14 cellular contexts compared by ENCODE assay signal in the genomic region with DNA sequence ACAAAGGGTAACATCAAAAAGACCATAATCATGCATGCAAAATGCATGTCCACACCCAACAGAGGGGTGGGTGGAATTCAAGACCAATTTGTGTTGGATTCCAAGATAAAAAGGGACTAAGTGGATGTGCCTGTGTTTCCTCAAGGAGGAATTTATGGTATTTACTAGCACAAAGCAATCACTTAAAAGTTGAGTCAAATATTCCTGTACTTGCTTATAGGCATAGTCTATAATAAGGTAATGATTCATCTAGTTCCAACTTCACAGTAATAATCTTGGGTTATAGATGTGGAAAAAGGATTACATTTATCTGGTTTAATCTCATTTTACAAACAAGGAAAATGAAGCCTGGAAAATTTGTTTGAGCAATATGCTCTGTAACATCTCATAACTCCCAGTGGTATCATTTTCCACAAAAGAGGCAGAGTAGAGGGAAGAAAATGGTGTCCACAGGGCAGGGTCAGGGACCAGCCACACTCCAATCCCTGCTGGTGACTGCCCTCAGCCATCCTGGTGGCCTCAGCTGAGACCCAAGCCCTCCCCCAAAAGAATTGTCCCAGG.
A peak's percentile ranks its signal among the peaks of the same experiment; 100 is the strongest.
DNase-seq lines count a peak whose midpoint lies in the region; ATAC-seq and TF ChIP-seq lines count a peak whose summit lies in the region.
"Had no signal": no experiment of that assay in that cellular context is flagged by ENCODE, and none has a peak within 500 bp of the region (broad histone marks: within the 10 kb centered on the region; RNA-seq: fewer than 3 reads in every experiment).

No MANE protein-coding gene starts in this region.

- H3K27me3 ChIP-seq in PC-3 (ENCODE audit: low read length) = no peaks in the 10 kb centered on the region
- H3K27me3 ChIP-seq in psoas muscle (ENCODE audit: insufficient read depth in 3 of 3, low read length in 2 of 3) = no peaks in the 10 kb centered on the region
- H3K27me3 ChIP-seq: breast epithelium, ovary had no signal

- no peaks in the 10 kb centered on the region for H3K9me3 ChIP-seq in PC-3 (ENCODE audit: low read length)
- H3K9me3 ChIP-seq in psoas muscle = no peaks in the 10 kb centered on the region
- H3K9me3 ChIP-seq: breast epithelium, ovary had no signal

- ATAC-seq in PC-3 = peak; percentile 53
- no peak for ATAC-seq in psoas muscle
- ATAC-seq in GM18873 (IDR thresholded peaks at IDR 0.05; ENCODE audit: low FRiP score, unreplicated experiment) = no peak
- ATAC-seq in HG03442 (IDR thresholded peaks at IDR 0.05; ENCODE audit: unreplicated experiment) = no peak
- ATAC-seq: CD8-positive, alpha-beta T cell had no signal

- CTCF ChIA-PET in PC-3 (lab: Charles Lee) = no interaction called here

- H4K20me1 ChIP-seq in PC-3 (ENCODE audit: low read length) = no peaks in the 10 kb centered on the region

- BruUV-seq in PC-3 (replicated peaks; lab: Mats Ljungman, UMichigan) = no TSS peak

- intact Hi-C loops in PC-3 (cut with micrococcal nuclease) (no loop called here), psoas muscle (cut with DNase I) (no loop called here)

- DNase-seq in EL = peak; percentile 78
- peak; percentile 81 for DNase-seq in PC-3
- peak; percentile 37 for DNase-seq in dermis blood vessel endothelial cell
- DNase-seq in renal cortical epithelial cell (ENCODE audit: low read depth) = peak; percentile 58
- DNase-seq in psoas muscle = no peak
- DNase-seq in activated T-cell treated with anti-CD3 and anti-CD28 coated beads, Interleukin-2, amount 50 U/mL, for 48 hours = no peak
- DNase-seq: activated CD4-positive, alpha-beta T cell treated with anti-CD3 and anti-CD28 coated beads, Interleukin-2, amount 50 U/mL, for 1 hour; CD8-positive, alpha-beta T cell; OCI-M1; ovary; T-helper 2 cell had no signal

- peak overlapping the region; percentile 33 for H3K4me2 ChIP-seq in PC-3 (ENCODE audit: low read length)

- H3K4me1 ChIP-seq in PC-3 (ENCODE audit: insufficient read depth, low read length) (peaks cover 72% of the 10 kb centered on the region), psoas muscle (peaks cover 14% of the 10 kb centered on the region)
- H3K4me1 ChIP-seq: breast epithelium had no signal

- TF ChIP-seq CTCF in PC-3 (conservative IDR thresholded peaks at IDR 0.05; ENCODE audit: low read depth, low read length) (no peak), psoas muscle (IDR thresholded peaks at IDR 0.05) (no peak)

- H3K9ac ChIP-seq in PC-3 (ENCODE audit: low read length) = 0 out of 2 replicates have a peak overlapping the region, but pooled peaks have one; percentile 2

- H3K4me3 ChIP-seq in PC-3 (ENCODE audit: low read length) (no peak overlapping the region), psoas muscle (no peak overlapping the region)
- H3K4me3 ChIP-seq: breast epithelium, ovary had no signal

- H3K27ac ChIP-seq in PC-3 (ENCODE audit: low read length) (peak overlapping the region; percentile 72), psoas muscle (no peak overlapping the region)
- H3K27ac ChIP-seq: ovary had no signal

- H3F3A ChIP-seq in PC-3 (ENCODE audit: low read length, unreplicated experiment) = peaks cover 7% of the 10 kb centered on the region

- H3K36me3 ChIP-seq in PC-3 (ENCODE audit: low read depth, low read length) (no peaks in the 10 kb centered on the region), psoas muscle (ENCODE audit: insufficient read depth in 1 of 2, low read depth in 1 of 2) (no peaks in the 10 kb centered on the region)
- H3K36me3 ChIP-seq: breast epithelium, ovary had no signal

- no peaks in the 10 kb centered on the region for H3K9me2 ChIP-seq in PC-3 (replicated peaks; ENCODE audit: low read length)

- POLR2A ChIA-PET in PC-3 (lab: Charles Lee; ENCODE audit: unreplicated experiment) = no interaction called here

- H2AFZ ChIP-seq in PC-3 (ENCODE audit: low read length) = no peak overlapping the region

- peaks cover 43% of the 10 kb centered on the region for H3K79me2 ChIP-seq in PC-3 (ENCODE audit: low read length)

Comparison
In these comparisons a context has a peak if more than half of its experiments do, and no peak if none do; other contexts are left out.
1. DNase-seq: peak in EL (single experiment), PC-3 (single experiment), dermis blood vessel endothelial cell (single experiment) and renal cortical epithelial cell (single experiment); none in psoas muscle (0 of 2) and activated T-cell treated with anti-CD3 and anti-CD28 coated beads, Interleukin-2, amount 50 U/mL, for 48 hours (0 of 2).